In the genomic region with DNA sequence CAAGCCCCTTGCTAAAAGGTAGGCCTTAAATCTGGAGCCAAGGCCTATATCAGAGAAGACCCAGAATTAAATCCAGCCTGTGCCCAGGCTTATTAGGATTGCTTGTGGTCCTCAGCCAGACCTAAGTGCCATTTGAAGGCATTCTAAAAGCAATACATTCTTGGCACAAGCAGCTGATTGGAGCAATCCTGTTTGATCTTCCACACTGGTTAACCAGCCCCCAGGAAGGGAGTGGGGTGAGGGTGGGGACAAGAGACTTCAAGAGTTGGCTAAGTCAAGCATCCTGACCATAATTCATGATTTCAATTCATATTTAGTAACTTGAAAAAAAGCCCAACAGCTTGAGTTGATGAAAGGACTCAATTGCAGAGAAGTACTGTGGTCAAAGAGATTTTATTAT, we compare ENCODE assay signal across 7 cellular contexts.
"Had no signal": no experiment of that assay in that cellular context is flagged by ENCODE, and none has a peak within 500 bp of the region (broad histone marks: within the 10 kb centered on the region; RNA-seq: fewer than 3 reads in every experiment).

No MANE protein-coding gene starts in this region.

- H3K4me1 ChIP-seq: HAP-1 had no signal

- H3K4me3 ChIP-seq: HAP-1, K562 had no signal

- ATAC-seq: HCT116, K562 had no signal

- DNase-seq: GOT3, H7, HFFc6, IMR-90 had no signal

- H3K9me3 ChIP-seq: HAP-1 had no signal

- H3K36me3 ChIP-seq: HAP-1 had no signal
